Comparison of ENCODE assay signal across 8 cellular contexts in genomic region chr3:69425249-69425648, GRCh38. TPM values are rescaled to one million over a fixed set of nuclear protein-coding genes. Genes with fewer than 3 reads are reported as not detected.
DNase-seq lines count a peak whose midpoint lies in the region; ATAC-seq and TF ChIP-seq lines count a peak whose summit lies in the region.

No MANE protein-coding gene starts in this region.

- H3K4me2 ChIP-seq in mesenchymal stem cell (ENCODE audit: low read length, poor library complexity, severe bottlenecking) = no peak overlapping the region

- H2BK120ac ChIP-seq in mesenchymal stem cell (ENCODE audit: low read depth, low read length) = no peak overlapping the region

- no peak overlapping the region for H2AFZ ChIP-seq in mesenchymal stem cell (ENCODE audit: low read depth, low read length)

- H3K79me1 ChIP-seq in mesenchymal stem cell (replicated peaks; ENCODE audit: low read length, poor library complexity, severe bottlenecking) = no peaks in the 10 kb centered on the region

- H3K4me3 ChIP-seq in cardiac fibroblast (replicated peaks in 1 of 2; ENCODE audit: low read depth in 2 of 2, low read length in 2 of 2) (no peak overlapping the region), mesenchymal stem cell (ENCODE audit: insufficient read depth in 1 of 2, low read depth in 1 of 2, low read length in 2 of 2) (no peak overlapping the region)

- H3K27ac ChIP-seq in 22Rv1 (no peak overlapping the region), mesenchymal stem cell (ENCODE audit: low read length, poor library complexity, severe bottlenecking) (no peak overlapping the region)

- peak; percentile 64 for TF ChIP-seq CTCF in 22Rv1 (IDR thresholded peaks at IDR 0.05)
- peak; percentile 63 for TF ChIP-seq CTCF in GM12872 (IDR thresholded peaks at IDR 0.05; ENCODE audit: insufficient read depth, low read depth, low read length)
- peak; percentile 64 for TF ChIP-seq CTCF in cardiac fibroblast (IDR thresholded peaks at IDR 0.05; ENCODE audit: low read depth, low read length)

- H3K18ac ChIP-seq in mesenchymal stem cell (ENCODE audit: low read depth in 1 of 2, low read length in 2 of 2) = no peak overlapping the region

- H3K27me3 ChIP-seq in mesenchymal stem cell (ENCODE audit: control insufficient read depth in 1 of 2, insufficient read depth in 1 of 2, low read length in 2 of 2) = no peaks in the 10 kb centered on the region

- no peak overlapping the region for H3K23ac ChIP-seq in mesenchymal stem cell (ENCODE audit: low read length in 2 of 2)

- H2BK5ac ChIP-seq in mesenchymal stem cell (ENCODE audit: low read depth, low read length, poor library complexity, severe bottlenecking) = no peak overlapping the region

- no peak overlapping the region for H3K4ac ChIP-seq in mesenchymal stem cell (ENCODE audit: low read depth in 1 of 2, low read length in 2 of 2)

- no peak overlapping the region for H2BK15ac ChIP-seq in mesenchymal stem cell (ENCODE audit: low read depth, poor library complexity, severe bottlenecking)

- H2BK12ac ChIP-seq in mesenchymal stem cell (ENCODE audit: low read length in 2 of 2) = no peak overlapping the region

- WGBS in mesenchymal stem cell = 46% methylated on average over 2 of the region's 4 CpGs

- DNase-seq in NCI-H82 (lab: John Stamatoyannopoulos, UW) = peak; percentile 71
- peak; percentile 58 for DNase-seq in cardiac fibroblast (ENCODE audit: low read depth in 2 of 2)
- peak; percentile 36 for DNase-seq in mesenchymal stem cell
- no peak for DNase-seq in HK-2 (ENCODE audit: unreplicated experiment)
- no peak for DNase-seq in activated gamma-delta T cell treated with Interleukin-2 at 50 U/mL for 16 hours

- H3K36me3 ChIP-seq in mesenchymal stem cell (ENCODE audit: control insufficient read depth in 1 of 2, insufficient read depth in 2 of 2, low read depth in 1 of 2, low read length in 2 of 2) = no peaks in the 10 kb centered on the region

- H3K9ac ChIP-seq in mesenchymal stem cell (ENCODE audit: low read length) = no peak overlapping the region

- H3K4me1 ChIP-seq in mesenchymal stem cell (ENCODE audit: control insufficient read depth, insufficient read depth, low read depth, low read length) = peaks cover 2% of the 10 kb centered on the region

- no peaks in the 10 kb centered on the region for H3K9me3 ChIP-seq in mesenchymal stem cell (ENCODE audit: control insufficient read depth, low read length)

- peak; percentile 82 for ATAC-seq in HG02678 (IDR thresholded peaks at IDR 0.05; ENCODE audit: unreplicated experiment)

- no peak overlapping the region for H4K8ac ChIP-seq in mesenchymal stem cell (ENCODE audit: low read length)

- H4K91ac ChIP-seq in mesenchymal stem cell (ENCODE audit: low read length) = no peak overlapping the region

- no peak overlapping the region for H3K14ac ChIP-seq in mesenchymal stem cell (ENCODE audit: low read length in 2 of 2)

- H2AK5ac ChIP-seq in mesenchymal stem cell (ENCODE audit: low read length, severe bottlenecking) = no peak overlapping the region

RNA-seq across cellular contexts. Expression of gene FRMD4B, which starts 39.4 kb away (rescaled TPM):
- 3.9 TPM for polyA plus RNA-seq in mesenchymal stem cell (2013, experiment 1 of 2)
- 4.2 TPM for polyA plus RNA-seq in mesenchymal stem cell (2013, experiment 2 of 2)

Comparison
In these comparisons a context has a peak if more than half of its experiments do, and no peak if none do; other contexts are left out.
1. DNase-seq: peak in NCI-H82 (single experiment), cardiac fibroblast (2 of 2) and mesenchymal stem cell (single experiment); none in HK-2 (single experiment) and activated gamma-delta T cell treated with Interleukin-2 at 50 U/mL for 16 hours (single experiment).
2. Peak in every context shown above with its lines, with median percentiles within 50 percentile points of each other: CTCF ChIP-seq.